ENCODE assay signal across 8 cellular contexts in genomic region chr15:52261498-52262242, GRCh38. TPM values are rescaled to one million over a fixed set of nuclear protein-coding genes. Genes with fewer than 3 reads are reported as not detected.
DNase-seq lines count a peak whose midpoint lies in the region; ATAC-seq and TF ChIP-seq lines count a peak whose summit lies in the region.

No MANE protein-coding gene starts in this region.

- H2BK120ac ChIP-seq in IMR-90 (ENCODE audit: low read depth, low read length): peak overlapping the region; percentile 95

- H3K36me3 ChIP-seq in IMR-90 (ENCODE audit: control insufficient read depth, insufficient read depth, low read length) (no peaks in the 10 kb centered on the region), mucosa of descending colon (ENCODE audit: low read depth) (no peaks in the 10 kb centered on the region), stomach (peaks cover under 1 to 33% (median 11%) of the 10 kb centered on the region in 4 donors)

- 0 out of 2 replicates have a peak, but pooled peaks have one; percentile 13 for TF ChIP-seq RAD21 in IMR-90 (IDR thresholded peaks at IDR 0.05; ENCODE audit: low read length)

- peak overlapping the region; percentile 94 for H3K27ac Mint-ChIP-seq in activated CD4-positive, alpha-beta T cell treated with anti-CD3 and anti-CD28 coated beads, Interleukin-2, amount 10 ng/mL, durations not matched to agents 24 days and 14 days
- H3K27ac Mint-ChIP-seq in effector memory CD8-positive, alpha-beta T cell: peak overlapping the region; percentile 90 to 91

- H3K56ac ChIP-seq in IMR-90 (ENCODE audit: extremely low read depth, insufficient read depth, low read length): no peak overlapping the region; the same call in 1 of the 2 replicates

- H3K9ac ChIP-seq in IMR-90 (ENCODE audit: low read depth, low read length): peak overlapping the region; percentile 5; the same call in 1 of the 2 replicates

- POLR2A ChIA-PET in IMR-90 (lab: Charles Lee; ENCODE audit: unreplicated experiment): interaction anchor here (0.6 kb wide), 1 partner anchor 280 kb away, joined by 4 read pairs; no protein-coding TSS in a partner anchor

- peak overlapping the region; percentile 53 for H2BK20ac ChIP-seq in IMR-90 (ENCODE audit: low read depth, low read length)

- intact Hi-C loops in IMR-90 (cut with micrococcal nuclease): no loop called here
- intact Hi-C loops in activated CD4-positive, alpha-beta T cell treated with anti-CD3 and anti-CD28 coated beads, Interleukin-2, amount 10 ng/mL, durations not matched to agents 24 days and 14 days (cut with micrococcal nuclease): loop anchor here (2.0 kb wide), 2 partner anchors 267 to 297 kb away; partner anchors contain the start of gene MYO5A
- intact Hi-C loops in mucosa of descending colon (cut with DNase I, micrococcal nuclease): no loop called here
- intact Hi-C loops in stomach (cut with DNase I; ENCODE audit: low total_unique reads): loop anchor here (10.0 kb wide), 1 partner anchor 63 kb away; no protein-coding TSS in a partner anchor

- no peak for TF ChIP-seq POLR2A in IMR-90 (IDR thresholded peaks at IDR 0.05; ENCODE audit: low read depth, low read length)
- no peak for TF ChIP-seq POLR2A in stomach (IDR thresholded peaks at IDR 0.05)

- peak; percentile 99 for ATAC-seq in GM21619 (IDR thresholded peaks at IDR 0.05; ENCODE audit: unreplicated experiment)
- ATAC-seq in IMR-90 (ENCODE audit: low read depth): peak; percentile 95
- ATAC-seq in effector memory CD8-positive, alpha-beta T cell (replicated peaks): peak; percentile 96
- ATAC-seq in mucosa of descending colon: peak; percentile 79

- BruUV-seq in IMR-90 (replicated peaks; lab: Mats Ljungman, UMichigan): no TSS peak

- DNase-seq in IMR-90 (peak; percentile 77), mucosa of descending colon (peak in 2 of 3 donors; percentile 37 to 41), stomach (peak; percentile 65), NCI-H1694 treated with DMSO at 0.1 percent for 48 hours (lab: John Stamatoyannopoulos, UW) (no peak)
- DNase-seq in activated CD4-positive, alpha-beta T cell treated with anti-CD3 and anti-CD28 coated beads, Interleukin-2, amount 10 ng/mL, durations not matched to agents 24 days and 14 days: peak; percentile 90
- peak; percentile 11 to 40 (median 23) for DNase-seq in effector memory CD8-positive, alpha-beta T cell

- no CpG with 5 or more reads among the region's 8 CpGs for WGBS in IMR-90 (ENCODE audit: extremely low coverage in 2 of 2, insufficient read length in 1 of 2), 2 experiments
- 13 to 27% (median 17%) methylated on average over 8 of the region's 8 CpGs for WGBS in stomach, 5 donors

- H3K79me1 ChIP-seq in IMR-90 (ENCODE audit: low read depth in 1 of 2, low read length in 2 of 2): no peaks in the 10 kb centered on the region

- no peaks in the 10 kb centered on the region for H4K20me1 ChIP-seq in IMR-90 (ENCODE audit: insufficient read depth, low read length)

- H3K27me3 Mint-ChIP-seq in activated CD4-positive, alpha-beta T cell treated with anti-CD3 and anti-CD28 coated beads, Interleukin-2, amount 10 ng/mL, durations not matched to agents 24 days and 14 days: no peaks in the 10 kb centered on the region
- H3K27me3 Mint-ChIP-seq in effector memory CD8-positive, alpha-beta T cell: no peaks in the 10 kb centered on the region

- peak overlapping the region; percentile 54; the same call in 1 of the 2 replicates for H3K23ac ChIP-seq in IMR-90 (ENCODE audit: low read depth, low read length)

- H4K8ac ChIP-seq in IMR-90 (ENCODE audit: low read depth in 2 of 2, low read length in 2 of 2): peak overlapping the region; percentile 48 to 79

- H2BK15ac ChIP-seq in IMR-90 (ENCODE audit: low read depth, low read length): peak overlapping the region; percentile 92

- H3K27ac ChIP-seq in IMR-90 (ENCODE audit: insufficient read depth, low read length) (peak overlapping the region; percentile 14; the same call in 1 of the 2 replicates), stomach (peak overlapping the region; percentile 69 to 84 (median 74))

- H3K4me3 ChIP-seq in IMR-90 (ENCODE audit: insufficient read depth, low read depth, low read length) (no peak overlapping the region), mucosa of descending colon (no peak overlapping the region), stomach (no peak overlapping the region)

- peaks cover 4% of the 10 kb centered on the region for H3K36me3 Mint-ChIP-seq in activated CD4-positive, alpha-beta T cell treated with anti-CD3 and anti-CD28 coated beads, Interleukin-2, amount 10 ng/mL, durations not matched to agents 24 days and 14 days (ENCODE audit: low read depth)
- H3K36me3 Mint-ChIP-seq in effector memory CD8-positive, alpha-beta T cell (ENCODE audit: insufficient read depth): no peaks in the 10 kb centered on the region

- H4K5ac ChIP-seq in IMR-90 (ENCODE audit: low read depth, low read length): peak overlapping the region; percentile 45

- H2AK5ac ChIP-seq in IMR-90 (ENCODE audit: low read depth, low read length): peak overlapping the region; percentile 81

- dilution Hi-C loops in IMR-90 (cut with HindIII; ENCODE audit: low sequenced_read_pairs, unreplicated experiment): no loop called here

- H2AK9ac ChIP-seq in IMR-90 (replicated peaks; ENCODE audit: low read depth, low read length, poor library complexity): peak overlapping the region; percentile 97

- peaks cover 10% of the 10 kb centered on the region for H3K9me1 ChIP-seq in IMR-90 (ENCODE audit: insufficient read depth, low read length)

- peaks cover 6% of the 10 kb centered on the region; the same call in 1 of the 2 replicates for H3K4me1 ChIP-seq in IMR-90 (ENCODE audit: control insufficient read depth, insufficient read depth, low read length)
- peaks cover 6% of the 10 kb centered on the region for H3K4me1 ChIP-seq in mucosa of descending colon (ENCODE audit: low read depth)
- peaks cover 15 to 43% (median 33%) of the 10 kb centered on the region in 4 donors for H3K4me1 ChIP-seq in stomach

- H3K14ac ChIP-seq in IMR-90 (replicated peaks; ENCODE audit: low read depth, low read length): peak overlapping the region; percentile 29

- H4K91ac ChIP-seq in IMR-90 (ENCODE audit: insufficient read depth, low read depth, low read length): peak overlapping the region; percentile 91

- H2BK5ac ChIP-seq in IMR-90 (ENCODE audit: low read depth, low read length, poor library complexity, severe bottlenecking): peak overlapping the region; percentile 2

- H2AFZ ChIP-seq in IMR-90 (replicated peaks; ENCODE audit: low read length, poor library complexity): peak overlapping the region; percentile 90

- TF ChIP-seq CTCF in GM12872 (IDR thresholded peaks at IDR 0.05; ENCODE audit: insufficient read depth, low read depth, low read length): peak; percentile 35; the same call in 1 of the 3 replicates
- TF ChIP-seq CTCF in IMR-90 (conservative IDR thresholded peaks at IDR 0.05; ENCODE audit: low read depth, low read length): no peak
- no peak for TF ChIP-seq CTCF in mucosa of descending colon (IDR thresholded peaks at IDR 0.05)
- TF ChIP-seq CTCF in stomach (IDR thresholded peaks at IDR 0.05): peak in 1 of 7 experiments; percentile 15

- in situ Hi-C loops in IMR-90 (cut with MboI; ENCODE audit: low sequenced_read_pairs): no loop called here

- H3K4me1 Mint-ChIP-seq in activated CD4-positive, alpha-beta T cell treated with anti-CD3 and anti-CD28 coated beads, Interleukin-2, amount 10 ng/mL, durations not matched to agents 24 days and 14 days: peaks cover 43% of the 10 kb centered on the region
- H3K4me1 Mint-ChIP-seq in effector memory CD8-positive, alpha-beta T cell (ENCODE audit: low read depth in 2 of 2): peaks cover 21 to 23% of the 10 kb centered on the region in 2 donors

- H3K9me3 Mint-ChIP-seq in activated CD4-positive, alpha-beta T cell treated with anti-CD3 and anti-CD28 coated beads, Interleukin-2, amount 10 ng/mL, durations not matched to agents 24 days and 14 days: no peaks in the 10 kb centered on the region
- no peaks in the 10 kb centered on the region for H3K9me3 Mint-ChIP-seq in effector memory CD8-positive, alpha-beta T cell

- H3K9me3 ChIP-seq in IMR-90 (ENCODE audit: control insufficient read depth, insufficient read depth, low read length): no peaks in the 10 kb centered on the region
- no peaks in the 10 kb centered on the region for H3K9me3 ChIP-seq in mucosa of descending colon
- H3K9me3 ChIP-seq in stomach: no peaks in the 10 kb centered on the region

- peak overlapping the region; percentile 2; the same call in 1 of the 2 replicates for H3K18ac ChIP-seq in IMR-90 (ENCODE audit: low read depth, low read length)

- CTCF ChIA-PET in IMR-90 (lab: Yijun Ruan, JAX): no interaction called here

- peaks cover 10% of the 10 kb centered on the region for H3K27me3 ChIP-seq in IMR-90 (ENCODE audit: control insufficient read depth, insufficient read depth, low read length)
- H3K27me3 ChIP-seq in stomach: no peaks in the 10 kb centered on the region

- peak overlapping the region; percentile 81 for H3K4me3 Mint-ChIP-seq in activated CD4-positive, alpha-beta T cell treated with anti-CD3 and anti-CD28 coated beads, Interleukin-2, amount 10 ng/mL, durations not matched to agents 24 days and 14 days
- H3K4me3 Mint-ChIP-seq in effector memory CD8-positive, alpha-beta T cell: peak overlapping the region; percentile 53 to 64

- H3K4ac ChIP-seq in IMR-90 (ENCODE audit: low read depth, low read length): peak overlapping the region; percentile 86

- no peak for TF ChIP-seq EP300 in stomach (IDR thresholded peaks at IDR 0.05)

- H3K4me2 ChIP-seq in IMR-90 (ENCODE audit: low read depth, low read length): no peak overlapping the region

TF ChIP-seq in IMR-90, 13 proteins besides CTCF, POLR2A, EP300 and RAD21:
- TF ChIP-seq RCOR1 (IDR thresholded peaks at IDR 0.05; ENCODE audit: insufficient replicate concordance, low read length) (no peak), MAZ (IDR thresholded peaks at IDR 0.05; ENCODE audit: borderline replicate concordance, low read depth, low read length) (peak; percentile 47; the same call in 1 of the 2 replicates)
TF ChIP-seq in IMR-90: peak in this region for 1.

RNA-seq across cellular contexts. Expression of gene MYO5C, which starts 33.9 kb away (rescaled TPM):
- total RNA-seq in IMR-90 (2012; rRNA removed): under 0.01 TPM in 2 replicates
- 0.03 and 0.07 TPM in 2 replicates for polyA plus RNA-seq in IMR-90 (2012; rRNA removed)
- 0.04 TPM in 1 of 2 replicates, not detected in the other for polyA plus RNA-seq in IMR-90 (2012; cell fraction: cytosol; rRNA removed)
- polyA plus RNA-seq in IMR-90 (2012; cell fraction: nucleus; rRNA removed; ENCODE audit: low replicate concordance): 0.11 and 0.22 TPM in 2 replicates
- total RNA-seq in activated CD4-positive, alpha-beta T cell treated with anti-CD3 and anti-CD28 coated beads, Interleukin-2, amount 10 ng/mL, durations not matched to agents 24 days and 14 days: 0.24 and 0.30 TPM in 2 replicates
- total RNA-seq in mucosa of descending colon: 10 to 100 TPM; 46.6 to 90.0 (median 81.6) TPM
- total RNA-seq in stomach: 100 to 1,000 TPM in 1 of 5 donors, 10 to 100 TPM in 4; 22.8 to 148 (median 64.3) TPM
- polyA plus RNA-seq in stomach: 1 to 10 TPM; 4.3 to 9.0 (median 5.8) TPM

Comparison
In these comparisons a context has a peak if more than half of its experiments do, and no peak if none do; other contexts are left out.
1. RNA of gene MYO5C, which starts 33.9 kb away (total RNA-seq): 46.6 to 90.0 TPM in mucosa of descending colon and 22.8 to 148 TPM in stomach; 0.24 to 0.30 TPM in activated CD4-positive, alpha-beta T cell treated with anti-CD3 and anti-CD28 coated beads, Interleukin-2, amount 10 ng/mL, durations not matched to agents 24 days and 14 days and under 0.01 TPM in IMR-90; every median in the first group is over 10 times any median in the second.
2. intact Hi-C loops: an anchor here in activated CD4-positive, alpha-beta T cell treated with anti-CD3 and anti-CD28 coated beads, Interleukin-2, amount 10 ng/mL, durations not matched to agents 24 days and 14 days (2.0 kb wide) and stomach (10.0 kb wide); none called in IMR-90 and mucosa of descending colon.
3. Peak in every context shown above with its lines, with median percentiles within 50 percentile points of each other: ATAC-seq.